Comparison of ENCODE assay signal across 8 cellular contexts in the genomic region with DNA sequence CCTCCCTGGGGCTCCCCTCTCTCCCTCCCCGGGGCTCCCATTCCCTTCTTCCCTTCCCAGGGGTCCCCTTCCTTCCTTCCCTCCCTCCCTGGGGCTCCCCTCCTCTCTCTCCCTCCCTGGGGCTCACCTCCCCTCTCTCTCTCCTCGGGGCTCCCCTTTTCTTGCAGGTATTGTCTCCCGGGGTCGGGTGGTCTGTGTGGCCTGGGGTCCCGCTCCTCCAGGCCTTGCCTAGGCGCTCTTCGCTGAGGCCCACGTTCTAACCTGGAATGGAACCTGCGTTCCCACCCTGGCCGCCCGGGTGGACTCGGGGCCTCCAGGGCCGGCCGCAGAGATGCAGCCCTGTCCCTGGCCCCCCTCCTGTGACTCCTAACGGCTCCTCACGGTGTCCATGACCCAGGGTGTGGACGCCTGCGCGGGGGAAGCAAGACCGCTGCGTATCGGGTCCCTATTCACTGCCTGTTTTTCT. TPM values are rescaled to one million over a fixed set of nuclear protein-coding genes. Genes with fewer than 3 reads are reported as not detected.
DNase-seq lines count a peak whose midpoint lies in the region; ATAC-seq and TF ChIP-seq lines count a peak whose summit lies in the region.

No MANE protein-coding gene starts in this region.

- TF ChIP-seq CTCF in A673 (conservative IDR thresholded peaks at IDR 0.05; ENCODE audit: low read depth, low read length) (no peak), GM20000 (IDR thresholded peaks at IDR 0.05; ENCODE audit: extremely low read depth, missing control alignments) (no peak), fibroblast of lung (conservative IDR thresholded peaks at IDR 0.05 in 1 of 2, IDR thresholded peaks at IDR 0.05 in 1 of 2; ENCODE audit: low read depth in 1 of 2, low read length in 2 of 2) (no peak), neural crest cell (conservative IDR thresholded peaks at IDR 0.05) (no peak)

- peak overlapping the region; percentile 82 for H3K9ac ChIP-seq in fibroblast of lung (ENCODE audit: insufficient read depth, low read length)

- H3K27ac Mint-ChIP-seq in neural crest cell (ENCODE audit: unreplicated experiment), result no peak overlapping the region

- no peaks in the 10 kb centered on the region for H3K27me3 Mint-ChIP-seq in neural crest cell (ENCODE audit: low read depth)

- peaks cover 62% of the 10 kb centered on the region for H3K4me1 Mint-ChIP-seq in neural crest cell

- H2AFZ ChIP-seq in fibroblast of lung (ENCODE audit: low read length), result no peak overlapping the region

- H3K36me3 Mint-ChIP-seq in neural crest cell (ENCODE audit: low read depth), result no peaks in the 10 kb centered on the region

- intact Hi-C loops in A673 (cut with micrococcal nuclease; ENCODE audit: unreplicated experiment), result no loop called here

- peak overlapping the region; percentile 94 for H3K4me3 Mint-ChIP-seq in neural crest cell

- peak overlapping the region; percentile 73 for H3K4me2 ChIP-seq in fibroblast of lung (ENCODE audit: extremely low read depth, insufficient read depth, low read length)

- peaks cover 18% of the 10 kb centered on the region for H3K4me1 ChIP-seq in A673 (ENCODE audit: insufficient read depth, low read length, poor library complexity, severe bottlenecking)
- H3K4me1 ChIP-seq in fibroblast of lung (ENCODE audit: control insufficient read depth, extremely low read depth, insufficient read depth, low read length), result peaks cover 23% of the 10 kb centered on the region

- POLR2A ChIA-PET in A673 (lab: Charles Lee; ENCODE audit: low non-redundant PET), result no interaction called here

- no peak for ATAC-seq in HG02610 (IDR thresholded peaks at IDR 0.05; ENCODE audit: unreplicated experiment)
- ATAC-seq in HG03196 (IDR thresholded peaks at IDR 0.05; ENCODE audit: unreplicated experiment), result no peak

- H4K20me1 ChIP-seq in fibroblast of lung (ENCODE audit: control insufficient read depth, extremely low read depth, insufficient read depth, low read length), result peaks cover 2% of the 10 kb centered on the region

- no peaks in the 10 kb centered on the region for H3K9me3 Mint-ChIP-seq in neural crest cell

- no peaks in the 10 kb centered on the region for H3K9me3 ChIP-seq in A673 (ENCODE audit: low read depth, low read length, poor library complexity, severe bottlenecking)
- H3K9me3 ChIP-seq in fibroblast of lung (ENCODE audit: control insufficient read depth, insufficient read depth, low read depth, low read length), result no peaks in the 10 kb centered on the region

- peak overlapping the region; percentile 89 for H3K27ac ChIP-seq in A673 (ENCODE audit: low read depth, low read length, poor library complexity, severe bottlenecking)
- H3K27ac ChIP-seq in fibroblast of lung (ENCODE audit: insufficient read depth, low read length), result peak overlapping the region; percentile 79

- no peaks in the 10 kb centered on the region for H3K27me3 ChIP-seq in A673 (replicated peaks; ENCODE audit: insufficient read depth, low read depth, low read length, poor library complexity)
- H3K27me3 ChIP-seq in fibroblast of lung (ENCODE audit: control insufficient read depth, insufficient read depth, low read length), result no peaks in the 10 kb centered on the region

- peaks cover 78% of the 10 kb centered on the region for H3K79me2 ChIP-seq in fibroblast of lung (ENCODE audit: control insufficient read depth, insufficient read depth, low read length)

- peak; percentile 7 for DNase-seq in A673 (ENCODE audit: low spot score)
- peak; percentile 57 for DNase-seq in GM20000 (ENCODE audit: low spot score)
- DNase-seq in T1000 (lab: John Stamatoyannopoulos, UW), result peak; percentile 28
- DNase-seq in fibroblast of lung (ENCODE audit: low read depth in 2 of 2), result peak; percentile 27
- peak; percentile 25 for DNase-seq in neural crest cell (ENCODE audit: low read depth, low spot score)
- no peak for DNase-seq in NAMALWA (ENCODE audit: low spot score)

- H3K4me3 ChIP-seq in A673 (ENCODE audit: low read depth, low read length, poor library complexity, severe bottlenecking) (peak overlapping the region; percentile 94), fibroblast of lung (replicated peaks in 1 of 4; ENCODE audit: control extremely low read depth in 1 of 4, insufficient read depth in 1 of 4, low read depth in 3 of 4, low read length in 4 of 4) (peak overlapping the region; percentile 69 to 89 (median 82))

- CTCF ChIA-PET in A673 (lab: Charles Lee), result no interaction called here

- BruUV-seq in A673 (replicated peaks; lab: Mats Ljungman, UMichigan), result no TSS peak

- H3K36me3 ChIP-seq in A673 (ENCODE audit: insufficient read depth, low read length, poor library complexity, severe bottlenecking) (peaks cover 14% of the 10 kb centered on the region), fibroblast of lung (ENCODE audit: control insufficient read depth, insufficient read depth, low read length) (peaks cover 11% of the 10 kb centered on the region)

RNA-seq across cellular contexts. Expression of a gene that starts 0.9 kb away (rescaled TPM):
- total RNA-seq in A673 (2021) (38.6 and 44.8 TPM in 2 replicates), fibroblast of lung (8.0 and 11.6 TPM in 2 replicates), neural crest cell (32.1 and 33.9 TPM in 2 replicates)
- 6.7 and 10.7 TPM in 2 replicates for polyA plus RNA-seq in fibroblast of lung
- polyA plus RNA-seq in fibroblast of lung (2012), result 5.7 and 8.7 TPM in 2 replicates
- 0.51 and 0.70 TPM in 2 replicates for polyA minus RNA-seq in fibroblast of lung (ENCODE audit: low replicate concordance)

RNA-seq across cellular contexts. Expression of a gene that starts 38.2 kb away (rescaled TPM):
- 3.9 and 4.4 TPM in 2 replicates for total RNA-seq in A673 (2021)
- total RNA-seq in fibroblast of lung, result 1.5 TPM in 2 replicates
- 0.59 and 0.62 TPM in 2 replicates for polyA plus RNA-seq in fibroblast of lung
- 0.64 and 1.0 TPM in 2 replicates for polyA plus RNA-seq in fibroblast of lung (2012)
- 0.04 and 1.3 TPM in 2 replicates for polyA minus RNA-seq in fibroblast of lung (ENCODE audit: low replicate concordance)
- total RNA-seq in neural crest cell, result 2.8 TPM in 2 replicates
